Comparison of ENCODE assay signal across 16 cellular contexts in genomic region chr2:232539298-232540231, GRCh38. TPM values are rescaled to one million over a fixed set of nuclear protein-coding genes. Genes with fewer than 3 reads are reported as not detected.
DNase-seq lines count a peak whose midpoint lies in the region; ATAC-seq and TF ChIP-seq lines count a peak whose summit lies in the region.
"Had no signal": no experiment of that assay in that cellular context is flagged by ENCODE, and none has a peak within 500 bp of the region (broad histone marks: within the 10 kb centered on the region; RNA-seq: fewer than 3 reads in every experiment).

TSS of gene CHRNG (plus strand) at chr2:232539692. CDS start at chr2:232539748, 56 bp downstream.

- no peaks in the 10 kb centered on the region for H3K9me3 Mint-ChIP-seq in CD8-positive, alpha-beta T cell
- H3K9me3 Mint-ChIP-seq in progenitor cell of endocrine pancreas (ENCODE audit: low read depth) = no peaks in the 10 kb centered on the region

- DNase-seq in CD8-positive, alpha-beta T cell = no peak
- DNase-seq in Peyer's patch = peak in 2 of 3 donors; percentile 46 to 49
- peak; percentile 46 for DNase-seq in iPS-NIHi7 (ENCODE audit: extremely low spot score)
- DNase-seq in progenitor cell of endocrine pancreas (ENCODE audit: low spot score, unreplicated experiment) = no peak
- no peak for DNase-seq in T-helper 1 cell
- no peak for DNase-seq in NCI-H1436 (lab: John Stamatoyannopoulos, UW)
- DNase-seq in tibial artery = no peak
- no peak for DNase-seq in SIG-M5 treated with dmso at 0.1 percent for 504 hours (lab: John Stamatoyannopoulos, UW; ENCODE audit: unreplicated experiment)
- DNase-seq: activated CD4-positive, alpha-beta T cell treated with anti-CD3 and anti-CD28 coated beads for 36 hours; activated T-cell treated with anti-CD3 and anti-CD28 coated beads for 4 hours; central memory CD4-positive, alpha-beta T cell; NCI-H1694 treated with DMSO at 0.1 percent for 48 hours had no signal

- no peak for TF ChIP-seq POLR2A in Peyer's patch (IDR thresholded peaks at IDR 0.05)

- peaks cover 12% of the 10 kb centered on the region for H3K27me3 Mint-ChIP-seq in CD8-positive, alpha-beta T cell (ENCODE audit: low read depth)
- peaks cover 4% of the 10 kb centered on the region for H3K27me3 Mint-ChIP-seq in progenitor cell of endocrine pancreas

- no peak within 1 kb of the TSS for H3K4me3 Mint-ChIP-seq in CD8-positive, alpha-beta T cell
- no peak within 1 kb of the TSS for H3K4me3 Mint-ChIP-seq in progenitor cell of endocrine pancreas (ENCODE audit: low read depth)
- H3K4me3 Mint-ChIP-seq: activated CD4-positive, alpha-beta T cell treated with anti-CD3 and anti-CD28 coated beads for 36 hours had no signal

- H3K9me3 ChIP-seq in CD8-positive, alpha-beta T cell (ENCODE audit: low read length) = no peaks in the 10 kb centered on the region
- H3K9me3 ChIP-seq in Peyer's patch = peaks cover 0 to 9% (median 2%) of the 10 kb centered on the region in 4 donors
- H3K9me3 ChIP-seq in tibial artery = peaks cover 0 to 6% (median 6%) of the 10 kb centered on the region in 3 donors

- H3K27ac Mint-ChIP-seq in CD8-positive, alpha-beta T cell = peak within 1 kb of the TSS; percentile 27
- H3K27ac Mint-ChIP-seq in progenitor cell of endocrine pancreas = peak within 1 kb of the TSS; percentile 84
- H3K27ac Mint-ChIP-seq: activated CD4-positive, alpha-beta T cell treated with anti-CD3 and anti-CD28 coated beads for 36 hours had no signal

- intact Hi-C loops in CD8-positive, alpha-beta T cell (cut with DNase I, micrococcal nuclease) = no loop called here
- intact Hi-C loops in tibial artery (cut with DNase I; ENCODE audit: low total_unique reads) = no loop called here

- H3K27me3 ChIP-seq in CD8-positive, alpha-beta T cell (ENCODE audit: insufficient read depth, low read length) = no peaks in the 10 kb centered on the region
- H3K27me3 ChIP-seq in Peyer's patch (no peaks in the 10 kb centered on the region), tibial artery (peaks cover 0 to 42% of the 10 kb centered on the region in 2 donors)

- no peak within 1 kb of the TSS for H3K27ac ChIP-seq in CD8-positive, alpha-beta T cell (ENCODE audit: low read depth, low read length)
- H3K27ac ChIP-seq in Peyer's patch (no peak within 1 kb of the TSS), tibial artery (no peak within 1 kb of the TSS)
- H3K27ac ChIP-seq: skin epidermis had no signal

- CTCF ChIA-PET in CD8-positive, alpha-beta T cell (lab: Charles Lee) = no interaction called here

- peaks cover 6% of the 10 kb centered on the region for H3K36me3 Mint-ChIP-seq in CD8-positive, alpha-beta T cell
- H3K36me3 Mint-ChIP-seq in progenitor cell of endocrine pancreas (ENCODE audit: insufficient read depth) = no peaks in the 10 kb centered on the region

- POLR2A ChIA-PET in CD8-positive, alpha-beta T cell (lab: Charles Lee) = interaction anchor here (0.6 to 0.7 kb wide), 2 partner anchors 12 to 1657 kb away, joined by 3 to 4 read pairs; no protein-coding TSS in a partner anchor

- H3K36me3 ChIP-seq in CD8-positive, alpha-beta T cell (ENCODE audit: insufficient read depth, low read length) = no peaks in the 10 kb centered on the region
- H3K36me3 ChIP-seq in Peyer's patch (no peaks in the 10 kb centered on the region), tibial artery (no peaks in the 10 kb centered on the region)

- TF ChIP-seq CTCF in CD8-positive, alpha-beta T cell (IDR thresholded peaks at IDR 0.05) = no peak
- TF ChIP-seq CTCF in Peyer's patch (IDR thresholded peaks at IDR 0.05) = no peak
- no peak for TF ChIP-seq CTCF in progenitor cell of endocrine pancreas (IDR thresholded peaks at IDR 0.05; ENCODE audit: unreplicated experiment)
- TF ChIP-seq CTCF in tibial artery (IDR thresholded peaks at IDR 0.05) = no peak

- H3K4me3 ChIP-seq in CD8-positive, alpha-beta T cell (ENCODE audit: low read depth, low read length) = no peak within 1 kb of the TSS
- H3K4me3 ChIP-seq in Peyer's patch (no peak within 1 kb of the TSS), tibial artery (no peak within 1 kb of the TSS)
- H3K4me3 ChIP-seq: skin epidermis had no signal

- H3K4me1 ChIP-seq in CD8-positive, alpha-beta T cell (ENCODE audit: insufficient read depth, low read length) = no peaks in the 10 kb centered on the region
- H3K4me1 ChIP-seq in Peyer's patch (no peaks in the 10 kb centered on the region), tibial artery (no peaks in the 10 kb centered on the region)

- no peak for ATAC-seq in CD8-positive, alpha-beta T cell
- ATAC-seq: activated CD4-positive, alpha-beta T cell treated with anti-CD3 and anti-CD28 coated beads for 36 hours; Panc1 had no signal

- peaks cover 10% of the 10 kb centered on the region for H3K4me1 Mint-ChIP-seq in CD8-positive, alpha-beta T cell (ENCODE audit: low read depth)
- H3K4me1 Mint-ChIP-seq in progenitor cell of endocrine pancreas (ENCODE audit: low read depth) = no peaks in the 10 kb centered on the region
- H3K4me1 Mint-ChIP-seq: activated CD4-positive, alpha-beta T cell treated with anti-CD3 and anti-CD28 coated beads for 36 hours had no signal

RNA-seq across cellular contexts. Expression of gene CHRNG, which starts in this region (rescaled TPM):
- not detected for total RNA-seq in CD8-positive, alpha-beta T cell
- total RNA-seq in Peyer's patch (not detected), progenitor cell of endocrine pancreas (0.42 TPM in 1 of 2 replicates, not detected in the other)
- total RNA-seq: activated CD4-positive, alpha-beta T cell treated with anti-CD3 and anti-CD28 coated beads for 36 hours; subcutaneous adipose tissue; T-helper 1 cell treated with Interleukin-12 subunit alpha and Interleukin-12 subunit beta and Interleukin-4 antibody, amounts not matched to agents 30 ng/mL and 1 ng/mL, for 36 hours had no signal

Comparison
In these comparisons a context has a peak if more than half of its experiments do, and no peak if none do; other contexts are left out.
1. Peak in DNase-seq in Peyer's patch; RNA of the gene not detected or under 1 TPM.